ENCODE assay signal across 21 cellular contexts in the genomic region with DNA sequence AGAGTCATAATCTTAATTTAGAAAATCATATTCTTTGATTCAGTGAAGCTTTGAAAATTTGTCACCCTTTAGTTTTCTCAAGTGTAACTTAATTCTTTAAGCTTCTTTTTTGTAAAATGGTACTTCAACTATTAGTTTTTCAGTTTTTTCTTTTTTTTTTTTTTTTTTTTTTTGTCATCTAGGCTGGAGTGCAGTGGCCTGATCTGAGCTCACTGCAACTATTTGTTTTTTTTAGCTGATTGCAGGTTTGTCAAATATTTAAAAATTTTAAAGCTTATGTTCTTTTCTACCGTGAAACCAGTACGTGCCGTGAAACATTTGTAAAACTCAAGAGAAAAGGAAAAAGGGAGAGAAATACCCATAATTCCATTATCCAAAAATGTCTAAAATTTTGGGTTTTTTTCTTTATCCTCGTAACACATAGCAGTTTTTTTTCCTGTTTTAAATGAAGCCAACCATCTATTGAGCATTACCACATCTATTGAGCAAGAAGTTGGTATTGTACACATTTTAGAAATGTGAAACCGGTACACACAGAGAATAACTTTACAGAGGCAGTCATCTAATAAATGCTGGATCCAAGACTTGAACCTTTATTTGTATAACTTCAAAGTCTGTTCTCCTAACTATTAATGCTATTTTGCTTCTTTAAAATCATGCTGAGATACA. TPM values are rescaled to one million over a fixed set of nuclear protein-coding genes. Genes with fewer than 3 reads are reported as not detected.
A peak's percentile ranks its signal among the peaks of the same experiment; 100 is the strongest.
DNase-seq lines count a peak whose midpoint lies in the region; ATAC-seq, FAIRE-seq and TF ChIP-seq lines count a peak whose summit lies in the region.
"Had no signal": no experiment of that assay in that cellular context is flagged by ENCODE, and none has a peak within 500 bp of the region (broad histone marks: within the 10 kb centered on the region; RNA-seq: fewer than 3 reads in every experiment).

No MANE protein-coding gene starts in this region.

- no peak overlapping the region for H3K4me3 ChIP-seq in A549
- H3K4me3 ChIP-seq in foreskin fibroblast (ENCODE audit: low read depth in 1 of 2, low read length in 2 of 2): no peak overlapping the region
- H3K4me3 ChIP-seq: BLaER1 treated with 17β-estradiol and CSF1 and Interleukin-3, amounts not matched to agents 10 nM and 100 nM; SK-N-MC had no signal

- H3K4me1 ChIP-seq in A549: no peaks in the 10 kb centered on the region

- TF ChIP-seq CTCF in A549 (IDR thresholded peaks at IDR 0.05) (no peak), foreskin fibroblast (IDR thresholded peaks at IDR 0.05; ENCODE audit: low read depth, low read length) (no peak)

- no peaks in the 10 kb centered on the region for H3K9me3 ChIP-seq in A549
- H3K9me3 ChIP-seq: BLaER1 treated with 17β-estradiol and CSF1 and Interleukin-3, amounts not matched to agents 10 nM and 100 nM had no signal

- no peak for TF ChIP-seq RAD21 in A549 (conservative IDR thresholded peaks at IDR 0.05 in 1 of 2, IDR thresholded peaks at IDR 0.05 in 1 of 2)

- no peak for TF ChIP-seq EP300 in A549 (IDR thresholded peaks at IDR 0.05)

- ATAC-seq in A549 (no peak), GM18519 (IDR thresholded peaks at IDR 0.05; ENCODE audit: low FRiP score, unreplicated experiment) (no peak)

- CTCF ChIA-PET in A549 (lab: Yijun Ruan, JAX): interaction anchor here (0.7 kb wide), 1 partner anchor 12 kb away, joined by 3 read pairs; no protein-coding TSS in a partner anchor

- peak; percentile 54 for FAIRE-seq in A549 (lab: Jason Lieb, UNC)

- TF ChIP-seq POLR2A in A549 (IDR thresholded peaks at IDR 0.05; ENCODE audit: low read length): no peak

- POLR2A ChIA-PET in A549 (lab: Yijun Ruan, JAX): no interaction called here

- no peak for DNase-seq in A549 (ENCODE audit: low read depth in 1 of 2, low spot score in 1 of 2)
- DNase-seq in H4 (ENCODE audit: low spot score): peak; percentile 21
- DNase-seq in amniotic epithelial cell (ENCODE audit: low read depth): peak; percentile 63
- peak; percentile 18 to 37 for DNase-seq in foreskin fibroblast
- DNase-seq in SKM-1 (lab: John Stamatoyannopoulos, UW; ENCODE audit: unreplicated experiment): no peak
- no peak for DNase-seq in NCI-H345 (lab: John Stamatoyannopoulos, UW)
- DNase-seq in cerebellar nuclear complex (lab: John Stamatoyannopoulos, UW): no peak
- DNase-seq: CD8-positive, alpha-beta memory T cell; DMS79; H7; NCI-H1105 treated with DMSO at 0.1 percent for 48 hours; NCI-H1694; NCI-H2081 treated with DMSO at 0.1 percent for 48 hours; NCI-H510A; NCI-H748 treated with DMSO at 0.1 percent for 48 hours; NK-92 treated with Interleukin-12 subunit alpha and Interleukin-12 subunit beta, amount 100 ng/mL, for 24 hours; OCI-M1; SHP77 had no signal

- no peak overlapping the region for H3K4me2 ChIP-seq in A549
- H3K4me2 ChIP-seq: BLaER1 treated with 17β-estradiol and CSF1 and Interleukin-3, amounts not matched to agents 10 nM and 100 nM had no signal

- no peak overlapping the region for H3K27ac ChIP-seq in A549
- H3K27ac ChIP-seq: BLaER1 treated with 17β-estradiol and CSF1 and Interleukin-3, amounts not matched to agents 10 nM and 100 nM; SK-N-MC had no signal

- WGBS in A549 (ENCODE audit: missing lambda C conversion rate): 95% methylated on average over 5 of the region's 5 CpGs

TF ChIP-seq in A549, 52 proteins besides CTCF, POLR2A, EP300 and RAD21:
- TF ChIP-seq, protein P1, sequence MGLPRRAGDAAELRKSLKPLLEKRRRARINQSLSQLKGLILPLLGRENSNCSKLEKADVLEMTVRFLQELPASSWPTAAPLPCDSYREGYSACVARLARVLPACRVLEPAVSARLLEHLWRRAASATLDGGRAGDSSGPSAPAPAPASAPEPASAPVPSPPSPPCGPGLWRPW (IDR thresholded peaks at IDR 0.05): no peak
- TF ChIP-seq RNF2 (IDR thresholded peaks at IDR 0.05; ENCODE audit: borderline replicate concordance, low read depth) (no peak), ZFP36 (IDR thresholded peaks at IDR 0.05; ENCODE audit: borderline replicate concordance, partially characterized antibody) (no peak), NFE2L2 (conservative IDR thresholded peaks at IDR 0.05; ENCODE audit: low read length) (no peak), SMC3 (IDR thresholded peaks at IDR 0.05) (no peak), SREBF2 (IDR thresholded peaks at IDR 0.05) (no peak), NPAS2 (CRISPR knock-in tag; IDR thresholded peaks at IDR 0.05; ENCODE audit: borderline replicate concordance) (no peak), CEBPB (IDR thresholded peaks at IDR 0.05) (no peak), HEYL (CRISPR knock-in tag; IDR thresholded peaks at IDR 0.05) (no peak), RARB (CRISPR knock-in tag; IDR thresholded peaks at IDR 0.05) (no peak), FOSL2 (IDR thresholded peaks at IDR 0.05) (no peak), FOSL2 (CRISPR knock-in tag; IDR thresholded peaks at IDR 0.05) (no peak)
- TF ChIP-seq, protein P2, sequence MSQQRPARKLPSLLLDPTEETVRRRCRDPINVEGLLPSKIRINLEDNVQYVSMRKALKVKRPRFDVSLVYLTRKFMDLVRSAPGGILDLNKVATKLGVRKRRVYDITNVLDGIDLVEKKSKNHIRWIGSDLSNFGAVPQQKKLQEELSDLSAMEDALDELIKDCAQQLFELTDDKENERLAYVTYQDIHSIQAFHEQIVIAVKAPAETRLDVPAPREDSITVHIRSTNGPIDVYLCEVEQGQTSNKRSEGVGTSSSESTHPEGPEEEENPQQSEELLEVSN (IDR thresholded peaks at IDR 0.05; ENCODE audit: borderline replicate concordance, low read depth): no peak

RNA-seq across cellular contexts. Expression of a gene that starts 25.7 kb away (rescaled TPM):
- polyA plus RNA-seq in A549 (2011; rRNA removed): 132 and 187 TPM in 2 replicates
- 28.9 and 30.3 TPM in 2 replicates for polyA plus RNA-seq in A549 (2012; cell fraction: cytosol; rRNA removed)
- 23.6 and 46.4 TPM in 2 replicates for polyA plus RNA-seq in A549 (2012; cell fraction: nucleus; rRNA removed)
- polyA plus RNA-seq in A549 (2017; fragmentation: RNase III; extraction: RNeasy Plus Mini Kit Qiagen cat#74134 plus additional on column Dnase treatment): 92.3 to 96.5 TPM (median 93.3 TPM) in 3 replicates
- polyA minus RNA-seq in A549 (2011; rRNA and poly(A)+ RNA removed): 71.8 and 77.7 TPM in 2 replicates
- total RNA-seq in H4 (2014; rRNA removed; shearing (Covaris generic)): 61.4 and 82.3 TPM in 2 replicates

Comparison
In these comparisons a context has a peak if more than half of its experiments do, and no peak if none do; other contexts are left out.
1. DNase-seq: peak in H4 (single experiment), amniotic epithelial cell (single experiment) and foreskin fibroblast (2 of 2); none in A549 (0 of 2), SKM-1 (single experiment), NCI-H345 (single experiment) and cerebellar nuclear complex (0 of 2).